Comparison of ENCODE assay signal across 28 cellular contexts in the genomic region with DNA sequence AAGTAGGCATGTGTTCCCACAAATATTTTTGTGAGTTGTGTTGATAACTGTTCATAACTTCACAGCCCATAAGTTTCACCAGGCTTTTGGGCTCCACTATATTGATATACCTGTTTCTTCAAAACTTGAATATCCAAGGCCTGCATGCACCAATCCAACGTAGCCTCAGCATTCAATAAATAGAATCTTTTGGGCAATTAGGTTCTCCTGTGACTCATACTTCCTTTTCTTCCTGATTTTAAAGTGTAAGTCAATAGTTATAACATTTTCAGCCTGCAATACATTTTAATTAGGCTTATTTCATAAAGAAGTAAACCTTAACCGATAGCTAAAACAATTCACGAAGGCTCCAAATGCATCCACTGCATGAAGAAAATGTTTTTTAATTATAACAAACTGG.
"Had no signal": no experiment of that assay in that cellular context is flagged by ENCODE, and none has a peak within 500 bp of the region (broad histone marks: within the 10 kb centered on the region; RNA-seq: fewer than 3 reads in every experiment).

No MANE protein-coding gene starts in this region.

- H3K4me1 ChIP-seq: adrenal gland, body of pancreas, colonic mucosa had no signal

- H3K36me3 ChIP-seq: colonic mucosa, WERI-Rb-1 had no signal

- DNase-seq: activated B cell treated with CpG ODN at 0.5 μM for 24 hours; activated CD4-positive, alpha-beta T cell treated with anti-CD3 and anti-CD28 coated beads for 48 hours; activated CD4-positive, alpha-beta T cell treated with anti-CD3 and anti-CD28 coated beads, Interleukin-2, amount 50 U/mL, for 1 hour; activated CD4-positive, alpha-beta T cell treated with anti-CD3 and anti-CD28 coated beads, Interleukin-2, amount 50 U/mL, for 48 hours; activated CD8-positive, alpha-beta memory T cell treated with anti-CD3 and anti-CD28 coated beads for 24 hours; activated CD8-positive, alpha-beta T cell treated with anti-CD3 and anti-CD28 coated beads for 36 hours; activated effector memory CD4-positive, alpha-beta T cell treated with anti-CD3 and anti-CD28 coated beads, Interleukin-2, amount 50 U/mL, for 16 hours; activated naive CD4-positive, alpha-beta T cell treated with anti-CD3 and anti-CD28 coated beads for 36 hours; activated naive CD8-positive, alpha-beta T cell treated with anti-CD3 and anti-CD28 coated beads for 36 hours; activated naive CD8-positive, alpha-beta T cell treated with anti-CD3 and anti-CD28 coated beads, Interleukin-2, amount 50 U/mL, for 24 hours; activated T-cell treated with anti-CD3 and anti-CD28 coated beads, Interleukin-2, amount 50 U/mL, for 1 hour; activated T-cell treated with anti-CD3 and anti-CD28 coated beads, Interleukin-2, amount 50 U/mL, for 48 hours; adrenal gland; amygdala; aorta; body of pancreas; caudate nucleus; colonic mucosa; effector CD8-positive, alpha-beta T cell; head of caudate nucleus; T-helper 1 cell; T-helper 17 cell; T1000; WERI-Rb-1 had no signal

- H3K4me3 ChIP-seq: adrenal gland, body of pancreas, colonic mucosa had no signal

- H3K27ac ChIP-seq: adrenal gland, body of pancreas, colonic mucosa, WERI-Rb-1 had no signal

- H3K27me3 ChIP-seq: adrenal gland, body of pancreas, colonic mucosa had no signal

- H3K9me3 ChIP-seq: colonic mucosa had no signal

- FAIRE-seq: endometrium, frontal cortex had no signal

- ATAC-seq: activated CD4-positive, CD25-positive, alpha-beta regulatory T cell treated with anti-CD3 and anti-CD28 coated beads, Interleukin-2, amount 50 U/mL, for 24 hours; activated CD8-positive, alpha-beta T cell treated with anti-CD3 and anti-CD28 coated beads for 36 hours; activated naive CD8-positive, alpha-beta T cell treated with anti-CD3 and anti-CD28 coated beads, Interleukin-2, amount 50 U/mL, for 24 hours; body of pancreas; esophagus mucosa; T-helper 17 cell had no signal
